Comparison of ENCODE assay signal across 1 cellular context in the genomic region with DNA sequence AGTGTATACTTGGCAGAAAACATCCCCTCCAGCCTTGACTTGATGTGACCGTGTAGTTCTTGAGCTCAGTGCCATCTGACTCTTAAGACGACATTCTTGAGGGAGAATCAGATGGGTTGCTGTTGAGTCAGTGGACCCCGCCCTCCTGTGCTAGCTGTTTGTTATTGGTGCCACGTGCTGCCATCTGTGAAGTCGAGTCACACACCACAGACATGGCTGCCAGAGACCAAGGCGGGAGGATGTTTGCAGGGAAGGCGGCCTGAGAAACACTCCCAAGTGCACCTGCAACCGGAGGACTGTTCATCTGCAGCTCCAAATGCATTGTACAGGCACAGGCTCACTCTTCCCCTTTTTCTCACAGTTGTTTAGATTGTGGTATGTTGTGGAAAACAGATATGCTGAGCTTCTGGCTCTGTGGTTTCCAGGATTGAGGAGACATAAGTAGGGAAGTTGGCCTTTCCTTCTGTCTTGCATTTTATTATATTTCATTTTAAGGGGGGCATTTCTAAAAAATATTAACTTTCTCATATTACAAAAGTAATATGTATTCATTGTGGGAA.
TF ChIP-seq lines count a peak whose summit lies in the region.

No MANE protein-coding gene starts in this region.

TF ChIP-seq in IMR-90, 13 proteins besides CTCF, POLR2A, EP300 and RAD21 (continued from another document):
- TF ChIP-seq CEBPB (IDR thresholded peaks at IDR 0.05; ENCODE audit: low read depth, low read length) (no peak), BHLHE40 (IDR thresholded peaks at IDR 0.05; ENCODE audit: low read depth, low read length) (no peak), RFX5 (IDR thresholded peaks at IDR 0.05; ENCODE audit: low read depth, low read length) (no peak)
- TF ChIP-seq, protein P1, sequence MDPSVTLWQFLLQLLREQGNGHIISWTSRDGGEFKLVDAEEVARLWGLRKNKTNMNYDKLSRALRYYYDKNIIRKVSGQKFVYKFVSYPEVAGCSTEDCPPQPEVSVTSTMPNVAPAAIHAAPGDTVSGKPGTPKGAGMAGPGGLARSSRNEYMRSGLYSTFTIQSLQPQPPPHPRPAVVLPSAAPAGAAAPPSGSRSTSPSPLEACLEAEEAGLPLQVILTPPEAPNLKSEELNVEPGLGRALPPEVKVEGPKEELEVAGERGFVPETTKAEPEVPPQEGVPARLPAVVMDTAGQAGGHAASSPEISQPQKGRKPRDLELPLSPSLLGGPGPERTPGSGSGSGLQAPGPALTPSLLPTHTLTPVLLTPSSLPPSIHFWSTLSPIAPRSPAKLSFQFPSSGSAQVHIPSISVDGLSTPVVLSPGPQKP (IDR thresholded peaks at IDR 0.05; ENCODE audit: borderline replicate concordance, low read depth, low read length): no peak
